In genomic region chr11:71239581-71239980, GRCh38 we compare ENCODE assay signal across 28 cellular contexts. TPM values are rescaled to one million over a fixed set of nuclear protein-coding genes. Genes with fewer than 3 reads are reported as not detected.
"Had no signal": no experiment of that assay in that cellular context is flagged by ENCODE, and none has a peak within 500 bp of the region (broad histone marks: within the 10 kb centered on the region; RNA-seq: fewer than 3 reads in every experiment).

No MANE protein-coding gene starts in this region.

- FAIRE-seq: RCC 7860, TTC549 had no signal

- H3K27me3 ChIP-seq: adrenal gland had no signal

- H3K9ac ChIP-seq: KMS-11 had no signal

- H3K9me3 ChIP-seq: adrenal gland had no signal

- H3K36me3 ChIP-seq: adrenal gland had no signal

- ATAC-seq: activated T-helper 17 cell treated with anti-CD3 and anti-CD28 coated beads, Interleukin-2, amount 50 U/mL, for 72 hours; T-cell had no signal

- H3K27ac ChIP-seq: adrenal gland, KMS-11 had no signal

- DNase-seq: activated B cell treated with CpG ODN at 0.5 μM for 24 hours; activated CD4-positive, alpha-beta T cell treated with anti-CD3 and anti-CD28 coated beads for 1 hour; activated CD4-positive, alpha-beta T cell treated with anti-CD3 and anti-CD28 coated beads, Interleukin-2, amount 10 ng/mL, durations not matched to agents 24 days and 14 days; activated CD4-positive, alpha-beta T cell treated with anti-CD3 and anti-CD28 coated beads, Interleukin-2, amount 50 U/mL, for 48 hours; activated naive CD4-positive, alpha-beta T cell treated with anti-CD3 and anti-CD28 coated beads, Interleukin-2, amount 50 U/mL, for 16 hours; activated naive CD8-positive, alpha-beta T cell treated with anti-CD3 and anti-CD28 coated beads, Interleukin-2, amount 10 ng/mL, durations not matched to agents 7 days and 5 days; activated T-cell treated with anti-CD3 and anti-CD28 coated beads for 4 hours; activated T-cell treated with anti-CD3 and anti-CD28 coated beads, Interleukin-2, amount 50 U/mL, for 48 hours; adrenal gland; anterior cingulate cortex; cerebellar nuclear complex; NCI-H1092; NCI-H1417; NCI-H1694; NCI-H2029; NCI-H2107; NCI-H2171 treated with DMSO at 0.1 percent for 48 hours; NCI-H226; NCI-H526 treated with DMSO at 0.1 percent for 48 hours; SHP77 treated with DMSO at 0.1 percent for 48 hours; T-cell; T-helper 2 cell; T1000 had no signal

- H3K4me2 ChIP-seq: KMS-11 had no signal

- H3K4me3 ChIP-seq: adrenal gland had no signal

- H3K4me1 ChIP-seq: adrenal gland had no signal

RNA-seq across cellular contexts. Expression of gene SHANK2, which starts 12.8 kb away (rescaled TPM):
- total RNA-seq: activated CD4-positive, alpha-beta T cell treated with anti-CD3 and anti-CD28 coated beads, Interleukin-2, amount 10 ng/mL, durations not matched to agents 24 days and 14 days; activated CD8-positive, alpha-beta memory T cell treated with anti-CD3 and anti-CD28 coated beads for 36 hours; activated naive CD8-positive, alpha-beta T cell treated with anti-CD3 and anti-CD28 coated beads, Interleukin-2, amount 10 ng/mL, durations not matched to agents 7 days and 5 days; activated T-helper 17 cell treated with anti-CD3 and anti-CD28 coated beads, Interleukin-2, amount 50 U/mL, for 72 hours had no signal
